In genomic region chr1:160665330-160666078, GRCh38 we compare ENCODE assay signal across 8 cellular contexts. TPM values are rescaled to one million over a fixed set of nuclear protein-coding genes. Genes with fewer than 3 reads are reported as not detected.
DNase-seq lines count a peak whose midpoint lies in the region; ATAC-seq and TF ChIP-seq lines count a peak whose summit lies in the region.

No MANE protein-coding gene starts in this region.

- intact Hi-C loops in psoas muscle (cut with DNase I): no loop called here

- no peaks in the 10 kb centered on the region for H3K27me3 ChIP-seq in psoas muscle (ENCODE audit: insufficient read depth in 3 of 3, low read length in 2 of 3)

- ATAC-seq in esophagus mucosa (peak; percentile 32), psoas muscle (no peak), HG03095 (IDR thresholded peaks at IDR 0.05; ENCODE audit: unreplicated experiment) (no peak), GM21576 (IDR thresholded peaks at IDR 0.05; ENCODE audit: unreplicated experiment) (no peak)

- WGBS in psoas muscle, 3 donors: 23 to 30% (median 27%) methylated on average over 6 of the region's 6 CpGs

- no peaks in the 10 kb centered on the region for H3K4me1 ChIP-seq in psoas muscle

- peaks cover 10% of the 10 kb centered on the region for H3K9me3 ChIP-seq in psoas muscle

- DNase-seq in SK-MEL-5 (ENCODE audit: low read depth, low spot score): peak; percentile 8
- DNase-seq in psoas muscle: peak; percentile 40 to 62
- DNase-seq in NCI-H187 treated with DMSO at 0.1 percent for 48 hours (lab: John Stamatoyannopoulos, UW): no peak
- DNase-seq in epidermal melanocyte (ENCODE audit: insufficient read length, low spot score): no peak

- H3K36me3 ChIP-seq in psoas muscle (ENCODE audit: insufficient read depth in 1 of 2, low read depth in 1 of 2): no peaks in the 10 kb centered on the region

- H3K27ac ChIP-seq in psoas muscle: peak overlapping the region; percentile 50

- no peak for TF ChIP-seq CTCF in psoas muscle (IDR thresholded peaks at IDR 0.05)

- in situ Hi-C loops in SK-MEL-5 (cut with HindIII; ENCODE audit: low pct_unique_long_range_greater_than_20kb, low sequenced_read_pairs): no loop called here

- H3K4me3 ChIP-seq in psoas muscle: no peak overlapping the region

- peak; percentile 31 for TF ChIP-seq POLR2A in GM19099 (IDR thresholded peaks at IDR 0.05; ENCODE audit: extremely low read depth, insufficient read length, low read depth)

RNA-seq across cellular contexts. Expression of gene SLAMF1, which starts 18.7 kb away (rescaled TPM):
- not detected in 2 replicates for total RNA-seq in SK-MEL-5 (2014; rRNA removed; shearing (Covaris generic))
- polyA plus RNA-seq in SK-MEL-5 (2015; cell fraction: cytosol; rRNA removed): 0.02 TPM in 1 of 2 replicates, not detected in the other
- polyA plus RNA-seq in SK-MEL-5 (2015; cell fraction: nucleus; rRNA removed): 0.20 TPM in 1 of 2 replicates, not detected in the other
- total RNA-seq in esophagus mucosa (0.36 TPM), psoas muscle (under 1 TPM; 0.06 to 0.27 (median 0.10) TPM)
- under 1 TPM; 0.03 to 0.30 (median 0.04) TPM for polyA plus RNA-seq in psoas muscle

RNA-seq across cellular contexts. Expression of gene CD48, which starts 46.1 kb away (rescaled TPM):
- total RNA-seq in SK-MEL-5 (2014; rRNA removed; shearing (Covaris generic)): not detected in 2 replicates
- polyA plus RNA-seq in SK-MEL-5 (2015; cell fraction: cytosol; rRNA removed): not detected in 2 replicates
- polyA plus RNA-seq in SK-MEL-5 (2015; cell fraction: nucleus; rRNA removed): not detected in 2 replicates
- total RNA-seq in esophagus mucosa (2.0 TPM), psoas muscle (1 to 10 TPM in 2 of 4 donors, under 1 TPM in 2; 0.76 to 1.7 (median 1.1) TPM)
- polyA plus RNA-seq in psoas muscle: under 1 TPM; 0.35 to 1.00 (median 0.91) TPM

Comparison
In these comparisons a context has a peak if more than half of its experiments do, and no peak if none do; other contexts are left out.
1. DNase-seq: peak in SK-MEL-5 (single experiment) and psoas muscle (2 of 2); none in NCI-H187 treated with DMSO at 0.1 percent for 48 hours (single experiment) and epidermal melanocyte (single experiment).